ENCODE assay signal across 1 cellular context in genomic region chr12:103969391-103969790, GRCh38.
TF ChIP-seq lines count a peak whose summit lies in the region.

No MANE protein-coding gene starts in this region.

TF ChIP-seq in GM12878, 131 proteins besides CTCF, POLR2A, EP300 and RAD21:
- TF ChIP-seq RELA (IDR thresholded peaks at IDR 0.05; ENCODE audit: borderline replicate concordance, partially characterized antibody) (no peak), SUZ12 (IDR thresholded peaks at IDR 0.05; ENCODE audit: unreplicated experiment) (no peak), USF1 (IDR thresholded peaks at IDR 0.05; ENCODE audit: borderline replicate concordance, extremely low read length, insufficient read depth, low read depth, low read length) (no peak), ATF2 (IDR thresholded peaks at IDR 0.05; ENCODE audit: low read length) (no peak), FOXK2 (IDR thresholded peaks at IDR 0.05) (no peak), ASH2L (IDR thresholded peaks at IDR 0.05; ENCODE audit: borderline replicate concordance, low read depth) (no peak), JUNB (IDR thresholded peaks at IDR 0.05) (no peak), SMAD5 (IDR thresholded peaks at IDR 0.05; ENCODE audit: low read depth) (no peak), CHD4 (IDR thresholded peaks at IDR 0.05) (no peak), SREBF2 (IDR thresholded peaks at IDR 0.05; ENCODE audit: low read length) (no peak), ZBTB33 (IDR thresholded peaks at IDR 0.05) (no peak), SIX5 (IDR thresholded peaks at IDR 0.05; ENCODE audit: low read depth, low read length, severe bottlenecking) (no peak), PML (IDR thresholded peaks at IDR 0.05; ENCODE audit: low read length) (no peak), ZBTB40 (IDR thresholded peaks at IDR 0.05; ENCODE audit: borderline replicate concordance) (no peak), MYB (IDR thresholded peaks at IDR 0.05; ENCODE audit: borderline replicate concordance, low read depth, low read length) (no peak)
